ENCODE assay signal across 24 cellular contexts in genomic region chr10:7553531-7553930, GRCh38.
"Had no signal": no experiment of that assay in that cellular context is flagged by ENCODE, and none has a peak within 500 bp of the region (broad histone marks: within the 10 kb centered on the region; RNA-seq: fewer than 3 reads in every experiment).

No MANE protein-coding gene starts in this region.

- DNase-seq: islet precursor cell; left ventricle myocardium inferior; midbrain; mucosa of descending colon; naive thymus-derived CD4-positive, alpha-beta T cell; nucleus accumbens; psoas muscle; right lobe of liver; stimulated activated CD4-positive, alpha-beta T cell treated with anti-CD3 and anti-CD28 coated beads, Interleukin-1b, Interleukin-23, amount 100 ng/mL, for 48 hours; stimulated activated CD4-positive, alpha-beta T cell treated with anti-CD3 and anti-CD28 coated beads, Interleukin-2, amount 100 ng/mL, for 48 hours; stimulated activated CD4-positive, alpha-beta T cell treated with anti-CD3 and anti-CD28 coated beads, Interleukin-4, amount 100 ng/mL, for 4 hours; stimulated activated CD8-positive, alpha-beta memory T cell treated with anti-CD3 and anti-CD28 coated beads, Interleukin-4, amount 100 ng/mL, for 48 hours; stimulated activated naive CD4-positive, alpha-beta T cell treated with Interleukin-2 at 50 U/mL for 16 hours; stimulated activated naive CD8-positive, alpha-beta T cell treated with anti-CD3 and anti-CD28 coated beads, Interleukin-15, amount 100 ng/mL, for 72 hours; substantia nigra; upper lobe of left lung had no signal

- H3K4me2 ChIP-seq: hepatocyte, smooth muscle cell had no signal

- H3K36me3 ChIP-seq: left ventricle myocardium inferior, right lobe of liver, tibial nerve, upper lobe of left lung, vagina had no signal

- H3K4me3 ChIP-seq: hepatocyte, left ventricle myocardium inferior, lung, mucosa of descending colon, psoas muscle, right lobe of liver, smooth muscle cell, tibial nerve, upper lobe of left lung, vagina had no signal

- H3K27ac ChIP-seq: hepatocyte, parathyroid adenoma, psoas muscle, right lobe of liver, tibial nerve, upper lobe of left lung, vagina had no signal

- H3K9ac ChIP-seq: parathyroid adenoma had no signal

- ATAC-seq: mucosa of descending colon; naive thymus-derived CD4-positive, alpha-beta T cell; natural killer cell treated with Interleukin-12 subunit alpha and Interleukin-12 subunit beta and Interleukin-15 and Interleukin-18, amount 100 ng/mL, for 72 hours; psoas muscle; right lobe of liver; stimulated activated memory B cell treated with anti-CD40 and anti-IgM and Interleukin-4, amounts not matched to agents 10 μg/mL and 1 μg/mL and 100 μg/mL, for 72 hours; stimulated activated naive CD8-positive, alpha-beta T cell treated with anti-CD3 and anti-CD28 coated beads, Interleukin-15, amount 100 ng/mL, for 72 hours had no signal

- H2AFZ ChIP-seq: hepatocyte, parathyroid adenoma had no signal

- H3K4me1 ChIP-seq: parathyroid adenoma, psoas muscle, right lobe of liver, upper lobe of left lung, vagina had no signal

- H3K27me3 ChIP-seq: hepatocyte, right lobe of liver, tibial nerve, upper lobe of left lung, vagina had no signal

- H3K9me3 ChIP-seq: left ventricle myocardium inferior, mucosa of descending colon, psoas muscle, right lobe of liver, tibial nerve, upper lobe of left lung, vagina had no signal
